1 cellular context compared by ENCODE assay signal in genomic region chr3:32703491-32703968, GRCh38.
TF ChIP-seq lines count a peak whose summit lies in the region.

No MANE protein-coding gene starts in this region.

TF ChIP-seq in HepG2, 621 proteins besides CTCF, POLR2A, EP300 and RAD21 (continues in another document):
- peak; percentile 43; the same call in 1 of the 2 replicates for TF ChIP-seq AHDC1 (CRISPR knock-in tag; IDR thresholded peaks at IDR 0.05; ENCODE audit: borderline replicate concordance)
- TF ChIP-seq, protein P1, sequence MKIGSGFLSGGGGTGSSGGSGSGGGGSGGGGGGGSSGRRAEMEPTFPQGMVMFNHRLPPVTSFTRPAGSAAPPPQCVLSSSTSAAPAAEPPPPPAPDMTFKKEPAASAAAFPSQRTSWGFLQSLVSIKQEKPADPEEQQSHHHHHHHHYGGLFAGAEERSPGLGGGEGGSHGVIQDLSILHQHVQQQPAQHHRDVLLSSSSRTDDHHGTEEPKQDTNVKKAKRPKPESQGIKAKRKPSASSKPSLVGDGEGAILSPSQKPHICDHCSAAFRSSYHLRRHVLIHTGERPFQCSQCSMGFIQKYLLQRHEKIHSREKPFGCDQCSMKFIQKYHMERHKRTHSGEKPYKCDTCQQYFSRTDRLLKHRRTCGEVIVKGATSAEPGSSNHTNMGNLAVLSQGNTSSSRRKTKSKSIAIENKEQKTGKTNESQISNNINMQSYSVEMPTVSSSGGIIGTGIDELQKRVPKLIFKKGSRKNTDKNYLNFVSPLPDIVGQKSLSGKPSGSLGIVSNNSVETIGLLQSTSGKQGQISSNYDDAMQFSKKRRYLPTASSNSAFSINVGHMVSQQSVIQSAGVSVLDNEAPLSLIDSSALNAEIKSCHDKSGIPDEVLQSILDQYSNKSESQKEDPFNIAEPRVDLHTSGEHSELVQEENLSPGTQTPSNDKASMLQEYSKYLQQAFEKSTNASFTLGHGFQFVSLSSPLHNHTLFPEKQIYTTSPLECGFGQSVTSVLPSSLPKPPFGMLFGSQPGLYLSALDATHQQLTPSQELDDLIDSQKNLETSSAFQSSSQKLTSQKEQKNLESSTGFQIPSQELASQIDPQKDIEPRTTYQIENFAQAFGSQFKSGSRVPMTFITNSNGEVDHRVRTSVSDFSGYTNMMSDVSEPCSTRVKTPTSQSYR (CRISPR knock-in tag; IDR thresholded peaks at IDR 0.05; ENCODE audit: borderline replicate concordance) = peak; percentile 20; the same call in 1 of the 2 replicates
- TF ChIP-seq, protein P2, sequence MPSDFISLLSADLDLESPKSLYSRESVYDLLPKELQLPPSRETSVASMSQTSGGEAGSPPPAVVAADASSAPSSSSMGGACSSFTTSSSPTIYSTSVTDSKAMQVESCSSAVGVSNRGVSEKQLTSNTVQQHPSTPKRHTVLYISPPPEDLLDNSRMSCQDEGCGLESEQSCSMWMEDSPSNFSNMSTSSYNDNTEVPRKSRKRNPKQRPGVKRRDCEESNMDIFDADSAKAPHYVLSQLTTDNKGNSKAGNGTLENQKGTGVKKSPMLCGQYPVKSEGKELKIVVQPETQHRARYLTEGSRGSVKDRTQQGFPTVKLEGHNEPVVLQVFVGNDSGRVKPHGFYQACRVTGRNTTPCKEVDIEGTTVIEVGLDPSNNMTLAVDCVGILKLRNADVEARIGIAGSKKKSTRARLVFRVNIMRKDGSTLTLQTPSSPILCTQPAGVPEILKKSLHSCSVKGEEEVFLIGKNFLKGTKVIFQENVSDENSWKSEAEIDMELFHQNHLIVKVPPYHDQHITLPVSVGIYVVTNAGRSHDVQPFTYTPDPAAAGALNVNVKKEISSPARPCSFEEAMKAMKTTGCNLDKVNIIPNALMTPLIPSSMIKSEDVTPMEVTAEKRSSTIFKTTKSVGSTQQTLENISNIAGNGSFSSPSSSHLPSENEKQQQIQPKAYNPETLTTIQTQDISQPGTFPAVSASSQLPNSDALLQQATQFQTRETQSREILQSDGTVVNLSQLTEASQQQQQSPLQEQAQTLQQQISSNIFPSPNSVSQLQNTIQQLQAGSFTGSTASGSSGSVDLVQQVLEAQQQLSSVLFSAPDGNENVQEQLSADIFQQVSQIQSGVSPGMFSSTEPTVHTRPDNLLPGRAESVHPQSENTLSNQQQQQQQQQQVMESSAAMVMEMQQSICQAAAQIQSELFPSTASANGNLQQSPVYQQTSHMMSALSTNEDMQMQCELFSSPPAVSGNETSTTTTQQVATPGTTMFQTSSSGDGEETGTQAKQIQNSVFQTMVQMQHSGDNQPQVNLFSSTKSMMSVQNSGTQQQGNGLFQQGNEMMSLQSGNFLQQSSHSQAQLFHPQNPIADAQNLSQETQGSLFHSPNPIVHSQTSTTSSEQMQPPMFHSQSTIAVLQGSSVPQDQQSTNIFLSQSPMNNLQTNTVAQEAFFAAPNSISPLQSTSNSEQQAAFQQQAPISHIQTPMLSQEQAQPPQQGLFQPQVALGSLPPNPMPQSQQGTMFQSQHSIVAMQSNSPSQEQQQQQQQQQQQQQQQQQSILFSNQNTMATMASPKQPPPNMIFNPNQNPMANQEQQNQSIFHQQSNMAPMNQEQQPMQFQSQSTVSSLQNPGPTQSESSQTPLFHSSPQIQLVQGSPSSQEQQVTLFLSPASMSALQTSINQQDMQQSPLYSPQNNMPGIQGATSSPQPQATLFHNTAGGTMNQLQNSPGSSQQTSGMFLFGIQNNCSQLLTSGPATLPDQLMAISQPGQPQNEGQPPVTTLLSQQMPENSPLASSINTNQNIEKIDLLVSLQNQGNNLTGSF (CRISPR knock-in tag; IDR thresholded peaks at IDR 0.05) = no peak
- TF ChIP-seq ZKSCAN8 (CRISPR knock-in tag; IDR thresholded peaks at IDR 0.05; ENCODE audit: borderline replicate concordance) = 0 out of 2 replicates have a peak, but pooled peaks have one; percentile 33
- TF ChIP-seq NFE2L1 (CRISPR knock-in tag; IDR thresholded peaks at IDR 0.05; ENCODE audit: borderline replicate concordance) = no peak
- TF ChIP-seq IRF2 (CRISPR knock-in tag; IDR thresholded peaks at IDR 0.05) = 0 out of 2 replicates have a peak, but pooled peaks have one; percentile 21
- peak; percentile 83 for TF ChIP-seq NR2F2 (IDR thresholded peaks at IDR 0.05; ENCODE audit: borderline replicate concordance, low read depth)
- TF ChIP-seq THAP11 (CRISPR knock-in tag; IDR thresholded peaks at IDR 0.05) = peak; percentile 53; the same call in 1 of the 2 replicates
- no peak for TF ChIP-seq GABPA (IDR thresholded peaks at IDR 0.05; ENCODE audit: low read depth, low read length)
- peak; percentile 25; the same call in 1 of the 2 replicates for TF ChIP-seq GABPA (CRISPR knock-in tag; IDR thresholded peaks at IDR 0.05; ENCODE audit: low read depth)
- TF ChIP-seq ZGPAT (CRISPR knock-in tag; IDR thresholded peaks at IDR 0.05) = 0 out of 2 replicates have a peak, but pooled peaks have one; percentile 29
- TF ChIP-seq, protein P3, sequence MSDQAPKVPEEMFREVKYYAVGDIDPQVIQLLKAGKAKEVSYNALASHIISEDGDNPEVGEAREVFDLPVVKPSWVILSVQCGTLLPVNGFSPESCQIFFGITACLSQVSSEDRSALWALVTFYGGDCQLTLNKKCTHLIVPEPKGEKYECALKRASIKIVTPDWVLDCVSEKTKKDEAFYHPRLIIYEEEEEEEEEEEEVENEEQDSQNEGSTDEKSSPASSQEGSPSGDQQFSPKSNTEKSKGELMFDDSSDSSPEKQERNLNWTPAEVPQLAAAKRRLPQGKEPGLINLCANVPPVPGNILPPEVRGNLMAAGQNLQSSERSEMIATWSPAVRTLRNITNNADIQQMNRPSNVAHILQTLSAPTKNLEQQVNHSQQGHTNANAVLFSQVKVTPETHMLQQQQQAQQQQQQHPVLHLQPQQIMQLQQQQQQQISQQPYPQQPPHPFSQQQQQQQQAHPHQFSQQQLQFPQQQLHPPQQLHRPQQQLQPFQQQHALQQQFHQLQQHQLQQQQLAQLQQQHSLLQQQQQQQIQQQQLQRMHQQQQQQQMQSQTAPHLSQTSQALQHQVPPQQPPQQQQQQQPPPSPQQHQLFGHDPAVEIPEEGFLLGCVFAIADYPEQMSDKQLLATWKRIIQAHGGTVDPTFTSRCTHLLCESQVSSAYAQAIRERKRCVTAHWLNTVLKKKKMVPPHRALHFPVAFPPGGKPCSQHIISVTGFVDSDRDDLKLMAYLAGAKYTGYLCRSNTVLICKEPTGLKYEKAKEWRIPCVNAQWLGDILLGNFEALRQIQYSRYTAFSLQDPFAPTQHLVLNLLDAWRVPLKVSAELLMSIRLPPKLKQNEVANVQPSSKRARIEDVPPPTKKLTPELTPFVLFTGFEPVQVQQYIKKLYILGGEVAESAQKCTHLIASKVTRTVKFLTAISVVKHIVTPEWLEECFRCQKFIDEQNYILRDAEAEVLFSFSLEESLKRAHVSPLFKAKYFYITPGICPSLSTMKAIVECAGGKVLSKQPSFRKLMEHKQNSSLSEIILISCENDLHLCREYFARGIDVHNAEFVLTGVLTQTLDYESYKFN (CRISPR knock-in tag; conservative IDR thresholded peaks at IDR 0.05) = peak; percentile 57
- peak; percentile 51 for TF ChIP-seq PBX2 (CRISPR knock-in tag; IDR thresholded peaks at IDR 0.05)
- no peak for TF ChIP-seq EZH2 (conservative IDR thresholded peaks at IDR 0.05; ENCODE audit: low read depth, low read length)
- peak; percentile 88 for TF ChIP-seq NR2F6 (IDR thresholded peaks at IDR 0.05)
- peak; percentile 85 for TF ChIP-seq NR2F6 (CRISPR knock-in tag; IDR thresholded peaks at IDR 0.05)
- 0 out of 2 replicates have a peak, but pooled peaks have one; percentile 22 for TF ChIP-seq ATF2 (CRISPR knock-in tag; IDR thresholded peaks at IDR 0.05)
- TF ChIP-seq MIXL1 (CRISPR knock-in tag; IDR thresholded peaks at IDR 0.05) = no peak; the same call in 1 of the 2 replicates
- no peak for TF ChIP-seq BRCA1 (CRISPR knock-in tag; IDR thresholded peaks at IDR 0.05)
- TF ChIP-seq PPARG (CRISPR knock-in tag; conservative IDR thresholded peaks at IDR 0.05) = peak; percentile 92
- TF ChIP-seq TEAD3 (CRISPR knock-in tag; optimal IDR thresholded peaks at IDR 0.05; ENCODE audit: borderline replicate concordance) = peak; percentile 58
- peak; percentile 87 for TF ChIP-seq GATAD2A (CRISPR knock-in tag; IDR thresholded peaks at IDR 0.05)
- TF ChIP-seq ASH2L (IDR thresholded peaks at IDR 0.05; ENCODE audit: insufficient read length, low read depth, low read length) = peak; percentile 59
- TF ChIP-seq AGO2 (optimal IDR thresholded peaks at IDR 0.05; ENCODE audit: low read depth, low read length) = no peak
- peak; percentile 68; the same call in 1 of the 2 replicates for TF ChIP-seq CEBPB (IDR thresholded peaks at IDR 0.05; ENCODE audit: borderline replicate concordance, low read depth, low read length)
- TF ChIP-seq PHB2 (IDR thresholded peaks at IDR 0.05; ENCODE audit: partially characterized antibody) = no peak
- 0 out of 2 replicates have a peak, but pooled peaks have one; percentile 18 for TF ChIP-seq FOXA3 (CRISPR knock-in tag; IDR thresholded peaks at IDR 0.05)
- no peak for TF ChIP-seq WIZ (CRISPR knock-in tag; IDR thresholded peaks at IDR 0.05)
- TF ChIP-seq, protein P4, sequence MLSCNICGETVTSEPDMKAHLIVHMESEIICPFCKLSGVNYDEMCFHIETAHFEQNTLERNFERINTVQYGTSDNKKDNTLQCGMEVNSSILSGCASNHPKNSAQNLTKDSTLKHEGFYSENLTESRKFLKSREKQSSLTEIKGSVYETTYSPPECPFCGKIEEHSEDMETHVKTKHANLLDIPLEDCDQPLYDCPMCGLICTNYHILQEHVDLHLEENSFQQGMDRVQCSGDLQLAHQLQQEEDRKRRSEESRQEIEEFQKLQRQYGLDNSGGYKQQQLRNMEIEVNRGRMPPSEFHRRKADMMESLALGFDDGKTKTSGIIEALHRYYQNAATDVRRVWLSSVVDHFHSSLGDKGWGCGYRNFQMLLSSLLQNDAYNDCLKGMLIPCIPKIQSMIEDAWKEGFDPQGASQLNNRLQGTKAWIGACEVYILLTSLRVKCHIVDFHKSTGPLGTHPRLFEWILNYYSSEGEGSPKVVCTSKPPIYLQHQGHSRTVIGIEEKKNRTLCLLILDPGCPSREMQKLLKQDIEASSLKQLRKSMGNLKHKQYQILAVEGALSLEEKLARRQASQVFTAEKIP (CRISPR knock-in tag; IDR thresholded peaks at IDR 0.05; ENCODE audit: borderline replicate concordance) = no peak
- peak in 1 of 2 experiments; percentile 25; a peak in 1 of 4 replicates for TF ChIP-seq KLF16 (CRISPR knock-in tag; IDR thresholded peaks at IDR 0.05)
- peak; percentile 61; the same call in 1 of the 2 replicates for TF ChIP-seq TARDBP (CRISPR knock-in tag; IDR thresholded peaks at IDR 0.05)
- peak; percentile 75 for TF ChIP-seq ELF1 (CRISPR knock-in tag; IDR thresholded peaks at IDR 0.05)
- TF ChIP-seq HOXA3 (CRISPR knock-in tag; IDR thresholded peaks at IDR 0.05) = peak; percentile 80
